In genomic region chr10:33612116-33612515, GRCh38 we compare ENCODE assay signal across 13 cellular contexts.
DNase-seq lines count a peak whose midpoint lies in the region; ATAC-seq and TF ChIP-seq lines count a peak whose summit lies in the region.
"Had no signal": no experiment of that assay in that cellular context is flagged by ENCODE, and none has a peak within 500 bp of the region (broad histone marks: within the 10 kb centered on the region; RNA-seq: fewer than 3 reads in every experiment).

No MANE protein-coding gene starts in this region.

- no peak for ATAC-seq in thoracic aorta (ENCODE audit: insufficient number of reproducible peaks, low FRiP score, low read depth)
- no peak for ATAC-seq in HG03565 (IDR thresholded peaks at IDR 0.05; ENCODE audit: unreplicated experiment)
- ATAC-seq: WTC11 had no signal

- H3K36me3 ChIP-seq in breast epithelium (no peaks in the 10 kb centered on the region), ascending aorta (no peaks in the 10 kb centered on the region), thoracic aorta (no peaks in the 10 kb centered on the region)
- H3K36me3 ChIP-seq: lower lobe of right lung had no signal

- BruUV-seq in MCF 10A (replicated peaks; lab: Mats Ljungman, UMichigan): no TSS peak

- H3K27me3 ChIP-seq in breast epithelium (no peaks in the 10 kb centered on the region), ascending aorta (no peaks in the 10 kb centered on the region), thoracic aorta (replicated peaks; ENCODE audit: insufficient read depth) (no peaks in the 10 kb centered on the region)

- H3K9me3 Mint-ChIP-seq in MCF 10A (ENCODE audit: unreplicated experiment) (peaks cover 18% of the 10 kb centered on the region), immature natural killer cell (peaks cover 0 to 16% (median 11%) of the 10 kb centered on the region in 6 donors)

- TF ChIP-seq CTCF in MCF 10A (IDR thresholded peaks at IDR 0.05; ENCODE audit: unreplicated experiment): no peak
- TF ChIP-seq CTCF in breast epithelium (IDR thresholded peaks at IDR 0.05): no peak
- no peak for TF ChIP-seq CTCF in ascending aorta (IDR thresholded peaks at IDR 0.05)
- no peak for TF ChIP-seq CTCF in thoracic aorta (IDR thresholded peaks at IDR 0.05)

- no peaks in the 10 kb centered on the region for H3K4me1 ChIP-seq in breast epithelium
- H3K4me1 ChIP-seq in ascending aorta: no peaks in the 10 kb centered on the region
- peaks cover 0 to 12% of the 10 kb centered on the region in 2 donors for H3K4me1 ChIP-seq in thoracic aorta (ENCODE audit: control insufficient read depth in 1 of 2, low read depth in 2 of 2)
- H3K4me1 ChIP-seq: parathyroid adenoma had no signal

- no peaks in the 10 kb centered on the region for H3K27me3 Mint-ChIP-seq in MCF 10A (ENCODE audit: insufficient read depth, unreplicated experiment)
- H3K27me3 Mint-ChIP-seq in immature natural killer cell (ENCODE audit: low read depth in 3 of 3): peaks cover 2 to 4% (median 2%) of the 10 kb centered on the region in 3 donors

- POLR2A ChIA-PET in MCF 10A (lab: Yijun Ruan, JAX): interaction anchor here (0.7 kb wide), 1 partner anchor 41 kb away, joined by 3 read pairs; no protein-coding TSS in a partner anchor

- no peak overlapping the region for H3K4me3 Mint-ChIP-seq in MCF 10A (ENCODE audit: unreplicated experiment)
- peak overlapping the region in 4 of 5 donors; percentile 7 to 68 (median 42) for H3K4me3 Mint-ChIP-seq in immature natural killer cell
- H3K4me3 Mint-ChIP-seq: WTC11 had no signal

- H3K27ac Mint-ChIP-seq in MCF 10A (ENCODE audit: low read depth, unreplicated experiment): peak overlapping the region; percentile 3
- peak overlapping the region; percentile 11 to 83 (median 56) for H3K27ac Mint-ChIP-seq in immature natural killer cell
- H3K27ac Mint-ChIP-seq: WTC11 had no signal

- H3K4me3 ChIP-seq in breast epithelium (no peak overlapping the region), ascending aorta (no peak overlapping the region), thoracic aorta (no peak overlapping the region)
- H3K4me3 ChIP-seq: lower lobe of right lung had no signal

- no peaks in the 10 kb centered on the region for H3K36me3 Mint-ChIP-seq in MCF 10A (ENCODE audit: insufficient read depth, unreplicated experiment)
- H3K36me3 Mint-ChIP-seq in immature natural killer cell: peaks cover 5 to 25% (median 19%) of the 10 kb centered on the region in 3 donors

- H3K9me3 ChIP-seq in breast epithelium: peaks cover 0 to 6% of the 10 kb centered on the region in 2 donors
- peaks cover 0 to 7% of the 10 kb centered on the region in 2 donors for H3K9me3 ChIP-seq in ascending aorta
- peaks cover 3% of the 10 kb centered on the region for H3K9me3 ChIP-seq in thoracic aorta
- H3K9me3 ChIP-seq: lower lobe of right lung had no signal

- DNase-seq in MCF 10A (ENCODE audit: unreplicated experiment) (peak; percentile 59), breast epithelium (ENCODE audit: low spot score in 2 of 2) (no peak), ascending aorta (ENCODE audit: low spot score in 2 of 2) (no peak), immature natural killer cell (no peak), thoracic aorta (ENCODE audit: low spot score) (no peak), activated T-cell treated with anti-CD3 and anti-CD28 coated beads for 4 hours (no peak)
- no peak for DNase-seq in effector CD4-positive, alpha-beta T cell
- DNase-seq: lower lobe of right lung, NCI-H510A, Right ventricle myocardium superior had no signal

- H3K4me1 Mint-ChIP-seq in MCF 10A (ENCODE audit: insufficient read depth, unreplicated experiment) (peaks cover 7% of the 10 kb centered on the region), immature natural killer cell (peaks cover 11 to 13% of the 10 kb centered on the region in 2 donors)

- CTCF ChIA-PET in MCF 10A (lab: Yijun Ruan, JAX): interaction anchor here (0.7 kb wide), 2 partner anchors 347 to 760 kb away, joined by 3 read pairs; no protein-coding TSS in a partner anchor

- no peak for TF ChIP-seq POLR2A in breast epithelium (IDR thresholded peaks at IDR 0.05)

- H3K27ac ChIP-seq in breast epithelium: peak overlapping the region in 1 of 2 donors; percentile 29
- peak overlapping the region; percentile 19 to 53 for H3K27ac ChIP-seq in ascending aorta
- peak overlapping the region; percentile 2 to 26 for H3K27ac ChIP-seq in thoracic aorta
- H3K27ac ChIP-seq: parathyroid adenoma had no signal

- intact Hi-C loops in MCF 10A (cut with micrococcal nuclease): no loop called here
- intact Hi-C loops in breast epithelium (cut with DNase I; ENCODE audit: low total_unique reads): no loop called here
- intact Hi-C loops in ascending aorta (cut with DNase I): no loop called here
